In the genomic region with DNA sequence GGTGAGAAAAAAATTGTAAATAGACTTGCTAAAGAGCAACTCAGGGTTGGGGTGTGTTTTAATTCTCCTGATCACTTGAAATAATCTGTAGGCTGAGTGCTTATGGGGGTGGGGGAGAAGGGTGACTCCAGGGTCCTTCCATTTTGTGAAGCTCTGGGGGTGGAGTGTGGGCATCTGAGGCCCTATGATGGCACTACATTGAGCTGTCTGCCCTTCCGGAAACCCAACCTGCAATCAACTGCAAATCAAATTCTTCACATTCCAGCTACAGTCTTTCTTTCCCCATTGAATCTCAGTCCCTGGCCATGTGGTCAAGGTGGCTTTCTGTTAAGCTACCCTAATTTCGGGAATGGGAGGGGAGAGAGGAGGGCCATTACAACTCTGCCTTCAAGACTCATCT, we compare ENCODE assay signal across 18 cellular contexts. TPM values are rescaled to one million over a fixed set of nuclear protein-coding genes. Genes with fewer than 3 reads are reported as not detected.
DNase-seq lines count a peak whose midpoint lies in the region; ATAC-seq and TF ChIP-seq lines count a peak whose summit lies in the region.
"Had no signal": no experiment of that assay in that cellular context is flagged by ENCODE, and none has a peak within 500 bp of the region (broad histone marks: within the 10 kb centered on the region; RNA-seq: fewer than 3 reads in every experiment).

No MANE protein-coding gene starts in this region.

- H3K9ac ChIP-seq in iPS-18a (ENCODE audit: low read length), result peak overlapping the region; percentile 11
- H3K9ac ChIP-seq: BLaER1 had no signal

- no peaks in the 10 kb centered on the region for H3K9me2 ChIP-seq in GM23338 (ENCODE audit: insufficient read depth)

- no peaks in the 10 kb centered on the region for H3K9me3 Mint-ChIP-seq in CD4-positive, CD25-positive, alpha-beta regulatory T cell
- no peaks in the 10 kb centered on the region for H3K9me3 Mint-ChIP-seq in GM23338
- no peaks in the 10 kb centered on the region for H3K9me3 Mint-ChIP-seq in activated CD4-positive, alpha-beta memory T cell treated with anti-CD3 and anti-CD28 coated beads for 36 hours
- H3K9me3 Mint-ChIP-seq: T-helper 1 cell treated with Interleukin-12 subunit alpha and Interleukin-12 subunit beta and Interleukin-4 antibody, amounts not matched to agents 30 μg/mL and 1 μg/mL, for 36 hours had no signal

- H4K20me1 ChIP-seq in GM23338 (replicated peaks; ENCODE audit: insufficient read depth), result no peaks in the 10 kb centered on the region
- H4K20me1 ChIP-seq: BLaER1 had no signal

- POLR2A ChIA-PET in activated CD4-positive, alpha-beta memory T cell treated with anti-CD3 and anti-CD28 coated beads for 36 hours (lab: Charles Lee), result interaction anchor here (1.2 to 2.7 kb wide), 2 partner anchors 63 to 136 kb away, joined by 3 to 13 read pairs; a partner anchor contains a TSS

- WGBS in transverse colon (ENCODE audit: low coverage in 1 of 2), 2 donors, result 83% methylated on average over 2 of the region's 2 CpGs
- WGBS in esophagus squamous epithelium, 2 donors, result 88 to 90% methylated on average over 2 of the region's 2 CpGs

- H3K4me1 ChIP-seq in CD4-positive, CD25-positive, alpha-beta regulatory T cell (ENCODE audit: control insufficient read depth, insufficient read depth, low read length, poor library complexity, severe bottlenecking), result peaks cover 8% of the 10 kb centered on the region
- H3K4me1 ChIP-seq in GM23338 (ENCODE audit: insufficient read depth) (peaks cover 17% of the 10 kb centered on the region), iPS-18a (ENCODE audit: control insufficient read depth, low read depth, low read length) (peaks cover 14% of the 10 kb centered on the region), transverse colon (peaks cover 5 to 28% (median 18%) of the 10 kb centered on the region in 4 donors), esophagus squamous epithelium (peaks cover 7 to 25% (median 13%) of the 10 kb centered on the region in 3 donors)
- H3K4me1 ChIP-seq: BLaER1 had no signal

- peaks cover 48% of the 10 kb centered on the region for H3K36me3 ChIP-seq in CD4-positive, CD25-positive, alpha-beta regulatory T cell (ENCODE audit: control insufficient read depth, insufficient read depth, low read length)
- H3K36me3 ChIP-seq in GM23338 (ENCODE audit: insufficient read depth) (peaks cover 12% of the 10 kb centered on the region), iPS-18a (ENCODE audit: control insufficient read depth, low read depth, low read length) (peaks cover 32% of the 10 kb centered on the region), transverse colon (peaks cover 0 to 41% (median 18%) of the 10 kb centered on the region in 4 donors), esophagus squamous epithelium (peaks cover 0 to 62% (median 32%) of the 10 kb centered on the region in 3 donors)
- H3K36me3 ChIP-seq: breast epithelium had no signal

- ATAC-seq in CD4-positive, CD25-positive, alpha-beta regulatory T cell (ENCODE audit: low read depth in 2 of 2), result no peak
- ATAC-seq in GM23338, result peak; percentile 95
- ATAC-seq: upper lobe of right lung had no signal

- no peaks in the 10 kb centered on the region for H3K27me3 ChIP-seq in CD4-positive, CD25-positive, alpha-beta regulatory T cell (ENCODE audit: control insufficient read depth, insufficient read depth, low read length)
- no peaks in the 10 kb centered on the region for H3K27me3 ChIP-seq in GM23338 (ENCODE audit: insufficient read depth)
- H3K27me3 ChIP-seq in iPS-18a (ENCODE audit: control insufficient read depth, insufficient read depth, low read length), result no peaks in the 10 kb centered on the region
- no peaks in the 10 kb centered on the region for H3K27me3 ChIP-seq in transverse colon
- H3K27me3 ChIP-seq in esophagus squamous epithelium, result no peaks in the 10 kb centered on the region
- H3K27me3 ChIP-seq: BLaER1, breast epithelium, Peyer's patch, upper lobe of right lung had no signal

- no peak for TF ChIP-seq CTCF in GM23338 (conservative IDR thresholded peaks at IDR 0.05; ENCODE audit: low read depth in 2 of 2)
- no peak for TF ChIP-seq CTCF in transverse colon (IDR thresholded peaks at IDR 0.05)
- TF ChIP-seq CTCF in esophagus squamous epithelium (IDR thresholded peaks at IDR 0.05), result no peak

- peaks cover 3% of the 10 kb centered on the region; the same call in 1 of the 2 replicates for H3F3A ChIP-seq in GM23338 (replicated peaks; ENCODE audit: low read depth)

- peaks cover 35% of the 10 kb centered on the region for H3K36me3 Mint-ChIP-seq in CD4-positive, CD25-positive, alpha-beta regulatory T cell
- H3K36me3 Mint-ChIP-seq in GM23338 (ENCODE audit: low read depth), result peaks cover 35% of the 10 kb centered on the region
- peaks cover 27% of the 10 kb centered on the region for H3K36me3 Mint-ChIP-seq in activated CD4-positive, alpha-beta memory T cell treated with anti-CD3 and anti-CD28 coated beads for 36 hours

- H3K4me3 Mint-ChIP-seq in CD4-positive, CD25-positive, alpha-beta regulatory T cell, result no peak overlapping the region
- no peak overlapping the region for H3K4me3 Mint-ChIP-seq in GM23338
- H3K4me3 Mint-ChIP-seq in activated CD4-positive, alpha-beta memory T cell treated with anti-CD3 and anti-CD28 coated beads for 36 hours, result no peak overlapping the region
- H3K4me3 Mint-ChIP-seq: T-helper 1 cell treated with Interleukin-12 subunit alpha and Interleukin-12 subunit beta and Interleukin-4 antibody, amounts not matched to agents 30 μg/mL and 1 μg/mL, for 36 hours had no signal

- H3K4me3 ChIP-seq in CD4-positive, CD25-positive, alpha-beta regulatory T cell (ENCODE audit: low read depth, low read length), result no peak overlapping the region
- H3K4me3 ChIP-seq in GM23338 (no peak overlapping the region), iPS-18a (ENCODE audit: low read length) (no peak overlapping the region), transverse colon (no peak overlapping the region), esophagus squamous epithelium (no peak overlapping the region)
- H3K4me3 ChIP-seq: BLaER1, breast epithelium, Peyer's patch, upper lobe of right lung had no signal

- no peaks in the 10 kb centered on the region for H3K9me3 ChIP-seq in CD4-positive, CD25-positive, alpha-beta regulatory T cell (ENCODE audit: control insufficient read depth in 2 of 2, low read length in 2 of 2)
- H3K9me3 ChIP-seq in iPS-18a (ENCODE audit: control insufficient read depth, low read depth, low read length) (no peaks in the 10 kb centered on the region), transverse colon (no peaks in the 10 kb centered on the region), esophagus squamous epithelium (no peaks in the 10 kb centered on the region)
- H3K9me3 ChIP-seq: BLaER1, breast epithelium, Peyer's patch, upper lobe of right lung had no signal

- H3K4me1 Mint-ChIP-seq in CD4-positive, CD25-positive, alpha-beta regulatory T cell, result peaks cover 0 to 12% (median 10%) of the 10 kb centered on the region in 4 donors
- peaks cover 25% of the 10 kb centered on the region for H3K4me1 Mint-ChIP-seq in GM23338
- H3K4me1 Mint-ChIP-seq in activated CD4-positive, alpha-beta memory T cell treated with anti-CD3 and anti-CD28 coated beads for 36 hours (ENCODE audit: low read depth), result peaks cover 36% of the 10 kb centered on the region

- DNase-seq in CD4-positive, CD25-positive, alpha-beta regulatory T cell, result no peak
- DNase-seq in GM23338 (ENCODE audit: low spot score), result peak; percentile 93
- peak; percentile 27 for DNase-seq in activated CD4-positive, alpha-beta memory T cell treated with anti-CD3 and anti-CD28 coated beads for 36 hours
- DNase-seq in transverse colon, result no peak
- DNase-seq in RPMI8226, result no peak
- DNase-seq in esophagus squamous epithelium (lab: John Stamatoyannopoulos, UW), result no peak
- no peak for DNase-seq in posterior vena cava (ENCODE audit: low spot score)
- DNase-seq: activated effector memory CD4-positive, alpha-beta T cell treated with Interleukin-2 at 50 U/mL for 16 hours; NCI-H1694 treated with DMSO at 0.1 percent for 48 hours; NCI-H526 treated with DMSO at 0.1 percent for 48 hours; retina; stimulated activated CD4-positive, alpha-beta T cell treated with anti-CD3 and anti-CD28 coated beads, Interleukin-2, amount 100 ng/mL, for 24 hours; upper lobe of right lung had no signal

- no peak for TF ChIP-seq POLR2A in transverse colon (IDR thresholded peaks at IDR 0.05)
- TF ChIP-seq POLR2A in esophagus squamous epithelium (IDR thresholded peaks at IDR 0.05), result no peak

- H3K79me2 ChIP-seq in GM23338 (replicated peaks; ENCODE audit: insufficient read depth), result no peaks in the 10 kb centered on the region

- no peak overlapping the region for H2AFZ ChIP-seq in GM23338

- H3K27ac Mint-ChIP-seq in CD4-positive, CD25-positive, alpha-beta regulatory T cell, result peak overlapping the region; percentile 15 to 80 (median 44)
- peak overlapping the region; percentile 94 for H3K27ac Mint-ChIP-seq in GM23338
- peak overlapping the region; percentile 69 for H3K27ac Mint-ChIP-seq in activated CD4-positive, alpha-beta memory T cell treated with anti-CD3 and anti-CD28 coated beads for 36 hours
- H3K27ac Mint-ChIP-seq: T-helper 1 cell treated with Interleukin-12 subunit alpha and Interleukin-12 subunit beta and Interleukin-4 antibody, amounts not matched to agents 30 μg/mL and 1 μg/mL, for 36 hours had no signal

- no peak for TF ChIP-seq EP300 in transverse colon (IDR thresholded peaks at IDR 0.05; ENCODE audit: low read depth)

- H3K4me2 ChIP-seq in GM23338, result peak overlapping the region; percentile 48; the same call in 1 of the 2 replicates
- H3K4me2 ChIP-seq: BLaER1 had no signal

- in situ Hi-C loops in transverse colon (cut with MboI; ENCODE audit: low pct_ligation_motif_present in 1 of 4, low pct_unique_long_range_greater_than_20kb in 1 of 4, low sequenced_read_pairs in 3 of 4), result loop anchor here in 3 of 4 donors (25.0 kb wide), 3 partner anchors 94 to 269 kb away; a partner anchor contains a TSS

- no peaks in the 10 kb centered on the region for H3K27me3 Mint-ChIP-seq in CD4-positive, CD25-positive, alpha-beta regulatory T cell
- peaks cover 2% of the 10 kb centered on the region for H3K27me3 Mint-ChIP-seq in GM23338 (ENCODE audit: insufficient read depth, low read depth, poor library complexity)
- no peaks in the 10 kb centered on the region for H3K27me3 Mint-ChIP-seq in activated CD4-positive, alpha-beta memory T cell treated with anti-CD3 and anti-CD28 coated beads for 36 hours

- H3K27ac ChIP-seq in CD4-positive, CD25-positive, alpha-beta regulatory T cell (ENCODE audit: insufficient read depth, low read length, poor library complexity, severe bottlenecking), result no peak overlapping the region
- H3K27ac ChIP-seq in GM23338 (ENCODE audit: low read depth) (peak overlapping the region; percentile 91), iPS-18a (ENCODE audit: low read length) (peak overlapping the region; percentile 61), transverse colon (no peak overlapping the region), esophagus squamous epithelium (no peak overlapping the region)
- H3K27ac ChIP-seq: BLaER1, breast epithelium, upper lobe of right lung had no signal

- intact Hi-C loops in activated CD4-positive, alpha-beta memory T cell treated with anti-CD3 and anti-CD28 coated beads for 36 hours (cut with micrococcal nuclease), result loop anchor here (5.0 to 10.0 kb wide), 2 partner anchors 49 to 267 kb away; a partner anchor contains a TSS
- intact Hi-C loops in transverse colon (cut with DNase I; ENCODE audit: low total_unique reads) (no loop called here), esophagus squamous epithelium (cut with DNase I) (no loop called here), posterior vena cava (cut with DNase I) (no loop called here)

- CTCF ChIA-PET in activated CD4-positive, alpha-beta memory T cell treated with anti-CD3 and anti-CD28 coated beads for 36 hours (lab: Charles Lee), result interaction anchor here (1.3 kb wide), 1 partner anchor 9 kb away, joined by 3 read pairs; no protein-coding TSS in a partner anchor

RNA-seq across cellular contexts. Expression of a gene that starts 6.0 kb away (rescaled TPM):
- 5.7 TPM for total RNA-seq in CD4-positive, CD25-positive, alpha-beta regulatory T cell
- 1 to 10 TPM in 2 of 4 donors, under 1 TPM in 1, not detected in 1; 0.59 to 1.7 (median 1.1) TPM for polyA plus RNA-seq in CD4-positive, CD25-positive, alpha-beta regulatory T cell
- total RNA-seq in GM23338 (2014; rRNA removed; shearing (Covaris generic)), result 75.5 and 79.9 TPM in 2 replicates
- 40.6 and 46.2 TPM in 2 replicates for polyA plus RNA-seq in GM23338 (2016; fragmentation: Nextera tagmentation; extraction: Ambion mirVana)
- total RNA-seq in activated CD4-positive, alpha-beta memory T cell treated with anti-CD3 and anti-CD28 coated beads for 36 hours, result 10 to 100 TPM; 95.6 to 95.7 TPM
- total RNA-seq in transverse colon (1 to 10 TPM in 3 of 4 donors, not detected in 1; 1.6 to 3.2 (median 2.4) TPM), esophagus squamous epithelium (10 to 100 TPM in 2 of 4 donors, 1 to 10 TPM in 2; 2.9 to 17.8 (median 9.8) TPM), posterior vena cava (1 to 10 TPM; 1.4 to 2.5 TPM)

RNA-seq across cellular contexts. Expression of a gene that starts 27.3 kb away (rescaled TPM):
- total RNA-seq in CD4-positive, CD25-positive, alpha-beta regulatory T cell, result 126 TPM
- 10 to 100 TPM in 3 of 4 donors, 1 to 10 TPM in 1; 7.3 to 14.5 (median 12.6) TPM for polyA plus RNA-seq in CD4-positive, CD25-positive, alpha-beta regulatory T cell
- total RNA-seq in GM23338 (2014; rRNA removed; shearing (Covaris generic)), result 15.9 and 17.8 TPM in 2 replicates
- polyA plus RNA-seq in GM23338 (2016; fragmentation: Nextera tagmentation; extraction: Ambion mirVana), result 7.4 and 8.7 TPM in 2 replicates
- 10 to 100 TPM; 31.2 TPM for total RNA-seq in activated CD4-positive, alpha-beta memory T cell treated with anti-CD3 and anti-CD28 coated beads for 36 hours
- total RNA-seq in transverse colon, result 100 to 1,000 TPM in 1 of 4 donors, 10 to 100 TPM in 3; 23.5 to 110 (median 49.1) TPM
- 10 to 100 TPM in 2 of 4 donors, 1 to 10 TPM in 2; 6.7 to 14.2 (median 10.8) TPM for total RNA-seq in esophagus squamous epithelium
- 10 to 100 TPM; 47.5 to 54.5 TPM for total RNA-seq in posterior vena cava

Comparison
In these comparisons a context has a peak if more than half of its experiments do, and no peak if none do; other contexts are left out.
1. DNase-seq: peak in GM23338 (single experiment) and activated CD4-positive, alpha-beta memory T cell treated with anti-CD3 and anti-CD28 coated beads for 36 hours (single experiment); none in CD4-positive, CD25-positive, alpha-beta regulatory T cell (0 of 3), transverse colon (single experiment), RPMI8226 (single experiment), esophagus squamous epithelium (single experiment) and posterior vena cava (single experiment).
2. H3K27ac ChIP-seq: peak in GM23338 (single experiment) and iPS-18a (single experiment); none in CD4-positive, CD25-positive, alpha-beta regulatory T cell (single experiment), transverse colon (0 of 4) and esophagus squamous epithelium (0 of 4).
3. H3K27ac Mint-ChIP-seq: peak in every context shown above with its lines; median percentile 94 in GM23338; 69 in activated CD4-positive, alpha-beta memory T cell treated with anti-CD3 and anti-CD28 coated beads for 36 hours; 44 in CD4-positive, CD25-positive, alpha-beta regulatory T cell.